ENCODE assay signal across 8 cellular contexts in genomic region chr17:76737676-76738467, GRCh38. TPM values are rescaled to one million over a fixed set of nuclear protein-coding genes. Genes with fewer than 3 reads are reported as not detected.
DNase-seq lines count a peak whose midpoint lies in the region; ATAC-seq and TF ChIP-seq lines count a peak whose summit lies in the region.

MFSD11 (plus strand) TSS chr17:76738119; CDS start chr17:76738353, 234 bp downstream.

- ATAC-seq in GM21737 (IDR thresholded peaks at IDR 0.05; ENCODE audit: unreplicated experiment) (peak; percentile 54), naive B cell (ENCODE audit: low read depth in 2 of 2) (peak; percentile 69 to 70)
- ATAC-seq in activated T-helper 17 cell treated with anti-CD3 and anti-CD28 coated beads, Interleukin-2, amount 50 U/mL, for 72 hours (replicated peaks), result peak; percentile 79
- peak; percentile 79 for ATAC-seq in stimulated activated effector memory CD8-positive, alpha-beta T cell treated with anti-CD3 and anti-CD28 coated beads, Interleukin-12 subunit alpha, Interleukin-12 subunit beta, amount 100 ng/mL, for 72 hours

- peaks cover 8% of the 10 kb centered on the region for H3K4me1 ChIP-seq in fibroblast of lung (ENCODE audit: control insufficient read depth, extremely low read depth, insufficient read depth, low read length)

- no peaks in the 10 kb centered on the region for H3K27me3 Mint-ChIP-seq in activated T-helper 17 cell treated with anti-CD3 and anti-CD28 coated beads, Interleukin-2, amount 50 U/mL, for 72 hours
- no peaks in the 10 kb centered on the region for H3K27me3 Mint-ChIP-seq in naive B cell

- peak within 1 kb of the TSS; percentile 86 for H3K4me2 ChIP-seq in fibroblast of lung (ENCODE audit: extremely low read depth, insufficient read depth, low read length)

- H3K36me3 Mint-ChIP-seq in activated T-helper 17 cell treated with anti-CD3 and anti-CD28 coated beads, Interleukin-2, amount 50 U/mL, for 72 hours (ENCODE audit: low read depth), result peaks cover 76% of the 10 kb centered on the region
- H3K36me3 Mint-ChIP-seq in naive B cell, result peaks cover 29 to 33% of the 10 kb centered on the region in 2 donors
- peaks cover 84% of the 10 kb centered on the region for H3K36me3 Mint-ChIP-seq in stimulated activated effector memory CD8-positive, alpha-beta T cell treated with anti-CD3 and anti-CD28 coated beads, Interleukin-12 subunit alpha, Interleukin-12 subunit beta, amount 100 ng/mL, for 72 hours

- peak within 1 kb of the TSS; percentile 98 for H3K27ac ChIP-seq in fibroblast of lung (ENCODE audit: insufficient read depth, low read length)

- TF ChIP-seq CTCF in fibroblast of lung (conservative IDR thresholded peaks at IDR 0.05 in 1 of 2, IDR thresholded peaks at IDR 0.05 in 1 of 2; ENCODE audit: low read depth in 1 of 2, low read length in 2 of 2), result no peak

- H3K79me2 ChIP-seq in fibroblast of lung (ENCODE audit: control insufficient read depth, insufficient read depth, low read length), result peaks cover 50% of the 10 kb centered on the region

- no peaks in the 10 kb centered on the region for H3K9me3 ChIP-seq in fibroblast of lung (ENCODE audit: control insufficient read depth, insufficient read depth, low read depth, low read length)

- peak; percentile 80 for DNase-seq in DMS79 treated with DMSO at 0.1 percent for 48 hours (lab: John Stamatoyannopoulos, UW)
- DNase-seq in KG1 (lab: John Stamatoyannopoulos, UW), result peak; percentile 89
- peak; percentile 90 for DNase-seq in RPMI7951 (ENCODE audit: low read depth)
- peak; percentile 92 to 95 for DNase-seq in fibroblast of lung (ENCODE audit: low read depth in 2 of 2)
- DNase-seq in naive B cell, result peak; percentile 94
- peak; percentile 90 to 97 for DNase-seq in stimulated activated effector memory CD8-positive, alpha-beta T cell treated with anti-CD3 and anti-CD28 coated beads, Interleukin-12 subunit alpha, Interleukin-12 subunit beta, amount 100 ng/mL, for 72 hours (ENCODE audit: low spot score in 2 of 2)

- peak within 1 kb of the TSS; percentile 98 for H3K4me3 Mint-ChIP-seq in activated T-helper 17 cell treated with anti-CD3 and anti-CD28 coated beads, Interleukin-2, amount 50 U/mL, for 72 hours
- peak within 1 kb of the TSS; percentile 95 to 99 (median 98) for H3K4me3 Mint-ChIP-seq in naive B cell
- H3K4me3 Mint-ChIP-seq in stimulated activated effector memory CD8-positive, alpha-beta T cell treated with anti-CD3 and anti-CD28 coated beads, Interleukin-12 subunit alpha, Interleukin-12 subunit beta, amount 100 ng/mL, for 72 hours, result peak within 1 kb of the TSS; percentile 93

- peak within 1 kb of the TSS; percentile 95 for H3K27ac Mint-ChIP-seq in activated T-helper 17 cell treated with anti-CD3 and anti-CD28 coated beads, Interleukin-2, amount 50 U/mL, for 72 hours
- peak within 1 kb of the TSS; percentile 97 to 99 (median 99) for H3K27ac Mint-ChIP-seq in naive B cell
- H3K27ac Mint-ChIP-seq in stimulated activated effector memory CD8-positive, alpha-beta T cell treated with anti-CD3 and anti-CD28 coated beads, Interleukin-12 subunit alpha, Interleukin-12 subunit beta, amount 100 ng/mL, for 72 hours, result peak within 1 kb of the TSS; percentile 99

- H3K36me3 ChIP-seq in fibroblast of lung (ENCODE audit: control insufficient read depth, insufficient read depth, low read length), result peaks cover 13% of the 10 kb centered on the region

- H3K27me3 ChIP-seq in fibroblast of lung (ENCODE audit: control insufficient read depth, insufficient read depth, low read length), result no peaks in the 10 kb centered on the region

- peak within 1 kb of the TSS; percentile 94 for H3K9ac ChIP-seq in fibroblast of lung (ENCODE audit: insufficient read depth, low read length)

- H3K4me1 Mint-ChIP-seq in activated T-helper 17 cell treated with anti-CD3 and anti-CD28 coated beads, Interleukin-2, amount 50 U/mL, for 72 hours, result peaks cover 26% of the 10 kb centered on the region
- H3K4me1 Mint-ChIP-seq in naive B cell, result peaks cover 31 to 52% (median 34%) of the 10 kb centered on the region in 3 donors
- peaks cover 37% of the 10 kb centered on the region for H3K4me1 Mint-ChIP-seq in stimulated activated effector memory CD8-positive, alpha-beta T cell treated with anti-CD3 and anti-CD28 coated beads, Interleukin-12 subunit alpha, Interleukin-12 subunit beta, amount 100 ng/mL, for 72 hours

- H4K20me1 ChIP-seq in fibroblast of lung (ENCODE audit: control insufficient read depth, extremely low read depth, insufficient read depth, low read length), result no peaks in the 10 kb centered on the region

- H2AFZ ChIP-seq in fibroblast of lung (ENCODE audit: low read length), result peak within 1 kb of the TSS; percentile 77

- H3K9me3 Mint-ChIP-seq in activated T-helper 17 cell treated with anti-CD3 and anti-CD28 coated beads, Interleukin-2, amount 50 U/mL, for 72 hours, result no peaks in the 10 kb centered on the region
- no peaks in the 10 kb centered on the region for H3K9me3 Mint-ChIP-seq in naive B cell
- no peaks in the 10 kb centered on the region for H3K9me3 Mint-ChIP-seq in stimulated activated effector memory CD8-positive, alpha-beta T cell treated with anti-CD3 and anti-CD28 coated beads, Interleukin-12 subunit alpha, Interleukin-12 subunit beta, amount 100 ng/mL, for 72 hours

- H3K4me3 ChIP-seq in fibroblast of lung (replicated peaks in 1 of 4; ENCODE audit: control extremely low read depth in 1 of 4, insufficient read depth in 1 of 4, low read depth in 3 of 4, low read length in 4 of 4), result peak within 1 kb of the TSS; percentile 93 to 98 (median 94)

RNA-seq across cellular contexts. Expression of gene MFSD11, which starts in this region (rescaled TPM):
- total RNA-seq in RPMI7951 (2014; rRNA removed; shearing (Covaris generic)), result 23.0 and 23.4 TPM in 2 replicates
- 10 to 100 TPM; 20.9 to 28.6 TPM for total RNA-seq in activated T-helper 17 cell treated with anti-CD3 and anti-CD28 coated beads, Interleukin-2, amount 50 U/mL, for 72 hours
- total RNA-seq in fibroblast of lung, result 15.7 and 31.4 TPM in 2 replicates
- polyA plus RNA-seq in fibroblast of lung, result 20.1 and 22.4 TPM in 2 replicates
- polyA plus RNA-seq in fibroblast of lung (2012), result 14.7 and 15.3 TPM in 2 replicates
- polyA minus RNA-seq in fibroblast of lung (ENCODE audit: low replicate concordance), result 15.4 and 23.3 TPM in 2 replicates
- 10 to 100 TPM; 18.3 to 39.2 (median 23.2) TPM for polyA plus RNA-seq in naive B cell (ENCODE audit: low read depth in 6 of 6)

Comparison
In these comparisons a context has a peak if more than half of its experiments do, and no peak if none do; other contexts are left out.
1. Peak in every context shown above with its lines: DNase-seq, ATAC-seq, H3K4me3 ChIP-seq and H3K27ac ChIP-seq.